16 cellular contexts compared by ENCODE assay signal in genomic region chr2:25816249-25816648, GRCh38.
DNase-seq lines count a peak whose midpoint lies in the region; ATAC-seq and TF ChIP-seq lines count a peak whose summit lies in the region.
"Had no signal": no experiment of that assay in that cellular context is flagged by ENCODE, and none has a peak within 500 bp of the region (broad histone marks: within the 10 kb centered on the region; RNA-seq: fewer than 3 reads in every experiment).

No MANE protein-coding gene starts in this region.

- H3F3A ChIP-seq in smooth muscle cell (ENCODE audit: low read depth), result no peaks in the 10 kb centered on the region

- H3K9me3 Mint-ChIP-seq in activated CD4-positive, alpha-beta T cell treated with anti-CD3 and anti-CD28 coated beads, Interleukin-2, amount 10 ng/mL, durations not matched to agents 24 days and 14 days, result no peaks in the 10 kb centered on the region
- H3K9me3 Mint-ChIP-seq in CD8-positive, alpha-beta T cell, result no peaks in the 10 kb centered on the region
- peaks cover 8% of the 10 kb centered on the region for H3K9me3 Mint-ChIP-seq in WTC11
- H3K9me3 Mint-ChIP-seq in endodermal cell, result no peaks in the 10 kb centered on the region
- H3K9me3 Mint-ChIP-seq: CD14-positive monocyte had no signal

- ATAC-seq in CD8-positive, alpha-beta T cell, result peak; percentile 40
- no peak for ATAC-seq in WTC11

- intact Hi-C loops in activated CD4-positive, alpha-beta T cell treated with anti-CD3 and anti-CD28 coated beads, Interleukin-2, amount 10 ng/mL, durations not matched to agents 24 days and 14 days (cut with micrococcal nuclease), result loop anchor here (2.0 kb wide), 1 partner anchor 21 kb away; no protein-coding TSS in a partner anchor
- intact Hi-C loops in CD8-positive, alpha-beta T cell (cut with DNase I, micrococcal nuclease), result no loop called here
- intact Hi-C loops in tibial artery (cut with DNase I; ENCODE audit: low total_unique reads), result no loop called here

- H3K9ac ChIP-seq in endodermal cell (ENCODE audit: extremely low read depth, low read length, poor library complexity, severe bottlenecking) (no peak overlapping the region), smooth muscle cell (ENCODE audit: low read depth) (no peak overlapping the region)

- DNase-seq in activated CD4-positive, alpha-beta T cell treated with anti-CD3 and anti-CD28 coated beads, Interleukin-2, amount 10 ng/mL, durations not matched to agents 24 days and 14 days, result peak; percentile 23
- no peak for DNase-seq in activated CD4-positive, alpha-beta T cell treated with anti-CD3 and anti-CD28 coated beads, Interleukin-2, amount 50 U/mL, for 4 hours
- DNase-seq in CD8-positive, alpha-beta T cell, result no peak
- DNase-seq in WTC11 (ENCODE audit: low spot score), result no peak
- DNase-seq in endodermal cell, result no peak
- no peak for DNase-seq in tibial artery
- no peak for DNase-seq in smooth muscle cell (lab: John Stamatoyannopoulos, UW; ENCODE audit: unreplicated experiment)
- DNase-seq in COLO668 (lab: John Stamatoyannopoulos, UW; ENCODE audit: unreplicated experiment), result no peak
- DNase-seq: DMS79 treated with DMSO at 0.1 percent for 48 hours, MG63, NCI-H1105 treated with DMSO at 0.1 percent for 48 hours, NCI-H187 treated with DMSO at 0.1 percent for 48 hours, NCI-H446, NCI-H748 treated with DMSO at 0.1 percent for 48 hours, PC-9 had no signal

- peaks cover 28% of the 10 kb centered on the region for H3K36me3 Mint-ChIP-seq in activated CD4-positive, alpha-beta T cell treated with anti-CD3 and anti-CD28 coated beads, Interleukin-2, amount 10 ng/mL, durations not matched to agents 24 days and 14 days (ENCODE audit: low read depth)
- peaks cover 9% of the 10 kb centered on the region for H3K36me3 Mint-ChIP-seq in CD8-positive, alpha-beta T cell
- peaks cover 9% of the 10 kb centered on the region for H3K36me3 Mint-ChIP-seq in WTC11
- peaks cover 16% of the 10 kb centered on the region for H3K36me3 Mint-ChIP-seq in endodermal cell (ENCODE audit: low read depth)

- no peak overlapping the region for H3K4me3 ChIP-seq in CD8-positive, alpha-beta T cell (ENCODE audit: low read depth, low read length)
- H3K4me3 ChIP-seq in endodermal cell (ENCODE audit: low read length), result no peak overlapping the region
- no peak overlapping the region for H3K4me3 ChIP-seq in tibial artery
- H3K4me3 ChIP-seq in smooth muscle cell, result no peak overlapping the region
- H3K4me3 ChIP-seq: MG63, PC-9 had no signal

- H3K4me2 ChIP-seq in smooth muscle cell, result no peak overlapping the region
- H3K4me2 ChIP-seq: PC-9 had no signal

- H3K4me1 ChIP-seq in CD8-positive, alpha-beta T cell (ENCODE audit: insufficient read depth, low read length), result peaks cover 17% of the 10 kb centered on the region
- H3K4me1 ChIP-seq in endodermal cell (ENCODE audit: control insufficient read depth, insufficient read depth, low read length) (no peaks in the 10 kb centered on the region), tibial artery (peaks cover 0 to 5% (median 2%) of the 10 kb centered on the region in 4 donors), smooth muscle cell (ENCODE audit: low read depth) (no peaks in the 10 kb centered on the region)

- no peaks in the 10 kb centered on the region for H3K36me3 ChIP-seq in CD8-positive, alpha-beta T cell (ENCODE audit: insufficient read depth, low read length)
- H3K36me3 ChIP-seq in endodermal cell (ENCODE audit: control insufficient read depth, insufficient read depth, low read length), result no peaks in the 10 kb centered on the region
- H3K36me3 ChIP-seq in tibial artery, result no peaks in the 10 kb centered on the region
- H3K36me3 ChIP-seq in smooth muscle cell (ENCODE audit: low read depth), result no peaks in the 10 kb centered on the region
- H3K36me3 ChIP-seq: MG63 had no signal

- no peak for TF ChIP-seq CTCF in CD8-positive, alpha-beta T cell (IDR thresholded peaks at IDR 0.05)
- TF ChIP-seq CTCF in WTC11 (IDR thresholded peaks at IDR 0.05), result no peak
- no peak for TF ChIP-seq CTCF in endodermal cell (conservative IDR thresholded peaks at IDR 0.05)
- TF ChIP-seq CTCF in tibial artery (IDR thresholded peaks at IDR 0.05), result no peak
- TF ChIP-seq CTCF in smooth muscle cell (IDR thresholded peaks at IDR 0.05; ENCODE audit: borderline replicate concordance, insufficient read depth, poor library complexity, severe bottlenecking), result no peak

- H3K27ac ChIP-seq in CD8-positive, alpha-beta T cell (ENCODE audit: low read depth, low read length), result no peak overlapping the region
- H3K27ac ChIP-seq in endodermal cell (ENCODE audit: low read depth, low read length), result no peak overlapping the region
- H3K27ac ChIP-seq in tibial artery, result no peak overlapping the region
- H3K27ac ChIP-seq in smooth muscle cell (ENCODE audit: low read depth), result no peak overlapping the region
- H3K27ac ChIP-seq: PC-9 had no signal

- H2AFZ ChIP-seq in smooth muscle cell (ENCODE audit: low read depth), result no peak overlapping the region
- H2AFZ ChIP-seq: PC-9 had no signal

- H3K27me3 ChIP-seq in CD8-positive, alpha-beta T cell (ENCODE audit: insufficient read depth, low read length), result no peaks in the 10 kb centered on the region
- H3K27me3 ChIP-seq in endodermal cell (ENCODE audit: control insufficient read depth, insufficient read depth, low read length, poor library complexity, severe bottlenecking) (no peaks in the 10 kb centered on the region), tibial artery (no peaks in the 10 kb centered on the region), smooth muscle cell (ENCODE audit: low read depth) (no peaks in the 10 kb centered on the region)
- H3K27me3 ChIP-seq: MG63 had no signal

- POLR2A ChIA-PET in CD8-positive, alpha-beta T cell (lab: Charles Lee), result no interaction called here
- POLR2A ChIA-PET in WTC11 (lab: Charles Lee), result no interaction called here

- peak overlapping the region; percentile 16 for H3K4me3 Mint-ChIP-seq in activated CD4-positive, alpha-beta T cell treated with anti-CD3 and anti-CD28 coated beads, Interleukin-2, amount 10 ng/mL, durations not matched to agents 24 days and 14 days
- H3K4me3 Mint-ChIP-seq in CD8-positive, alpha-beta T cell, result no peak overlapping the region
- no peak overlapping the region for H3K4me3 Mint-ChIP-seq in WTC11
- no peak overlapping the region for H3K4me3 Mint-ChIP-seq in endodermal cell
- H3K4me3 Mint-ChIP-seq: CD14-positive monocyte had no signal

- 95% methylated on average over 4 to 6 of the region's 6 CpGs for WGBS in endodermal cell (ENCODE audit: insufficient coverage in 1 of 2, insufficient read length in 1 of 2), 2 experiments
- WGBS in smooth muscle cell (ENCODE audit: low lambda C conversion rate), result 96% methylated on average over 6 of the region's 6 CpGs

- H3K9me3 ChIP-seq in CD8-positive, alpha-beta T cell (ENCODE audit: low read length), result no peaks in the 10 kb centered on the region
- H3K9me3 ChIP-seq in endodermal cell (ENCODE audit: control insufficient read depth, low read length), result peaks cover 11% of the 10 kb centered on the region
- H3K9me3 ChIP-seq in tibial artery, result no peaks in the 10 kb centered on the region
- no peaks in the 10 kb centered on the region for H3K9me3 ChIP-seq in smooth muscle cell (replicated peaks; ENCODE audit: low read depth)
- H3K9me3 ChIP-seq: MG63 had no signal

- peak overlapping the region; percentile 70 for H3K27ac Mint-ChIP-seq in activated CD4-positive, alpha-beta T cell treated with anti-CD3 and anti-CD28 coated beads, Interleukin-2, amount 10 ng/mL, durations not matched to agents 24 days and 14 days
- peak overlapping the region; percentile 15 for H3K27ac Mint-ChIP-seq in CD8-positive, alpha-beta T cell
- peak overlapping the region; percentile 20; the same call in 1 of the 2 replicates for H3K27ac Mint-ChIP-seq in WTC11
- peak overlapping the region; percentile 40 for H3K27ac Mint-ChIP-seq in endodermal cell
- H3K27ac Mint-ChIP-seq: CD14-positive monocyte had no signal

- peaks cover 45% of the 10 kb centered on the region for H3K79me2 ChIP-seq in smooth muscle cell (ENCODE audit: low read depth)

- peaks cover 47% of the 10 kb centered on the region for H3K4me1 Mint-ChIP-seq in activated CD4-positive, alpha-beta T cell treated with anti-CD3 and anti-CD28 coated beads, Interleukin-2, amount 10 ng/mL, durations not matched to agents 24 days and 14 days
- peaks cover 58% of the 10 kb centered on the region for H3K4me1 Mint-ChIP-seq in CD8-positive, alpha-beta T cell (ENCODE audit: low read depth)
- H3K4me1 Mint-ChIP-seq in WTC11 (peaks cover 30% of the 10 kb centered on the region), endodermal cell (peaks cover 3% of the 10 kb centered on the region)

- CTCF ChIA-PET in CD8-positive, alpha-beta T cell (lab: Charles Lee), result interaction anchor here (2.0 kb wide), 1 partner anchor 36 kb away, joined by 5 read pairs; no protein-coding TSS in a partner anchor
- CTCF ChIA-PET in WTC11 (lab: Charles Lee), result interaction anchor here (0.6 to 1.5 kb wide), 2 partner anchors 35 to 644 kb away, joined by 3 to 5 read pairs; no protein-coding TSS in a partner anchor

- H3K27me3 Mint-ChIP-seq in activated CD4-positive, alpha-beta T cell treated with anti-CD3 and anti-CD28 coated beads, Interleukin-2, amount 10 ng/mL, durations not matched to agents 24 days and 14 days, result no peaks in the 10 kb centered on the region
- no peaks in the 10 kb centered on the region for H3K27me3 Mint-ChIP-seq in CD8-positive, alpha-beta T cell (ENCODE audit: low read depth)
- H3K27me3 Mint-ChIP-seq in WTC11 (ENCODE audit: low read depth) (no peaks in the 10 kb centered on the region), endodermal cell (ENCODE audit: insufficient read depth) (no peaks in the 10 kb centered on the region)

- H4K20me1 ChIP-seq in smooth muscle cell (ENCODE audit: low read depth), result peaks cover 82% of the 10 kb centered on the region

TF ChIP-seq in WTC11, 78 proteins besides CTCF, POLR2A, EP300 and RAD21:
- TF ChIP-seq ZNF121 (CRISPR knock-in tag; IDR thresholded peaks at IDR 0.05), result no peak
- no peak for TF ChIP-seq NFE2L1 (CRISPR knock-in tag; IDR thresholded peaks at IDR 0.05)
- no peak for TF ChIP-seq HMGA2 (CRISPR knock-in tag; IDR thresholded peaks at IDR 0.05)
- TF ChIP-seq NFATC4 (CRISPR knock-in tag; IDR thresholded peaks at IDR 0.05), result no peak
TF ChIP-seq in WTC11: peak in this region for 0.

Comparison
In these comparisons a context has a peak if more than half of its experiments do, and no peak if none do; other contexts are left out.
1. H3K27ac Mint-ChIP-seq: peak in every context shown above with its lines; median percentile 70 in activated CD4-positive, alpha-beta T cell treated with anti-CD3 and anti-CD28 coated beads, Interleukin-2, amount 10 ng/mL, durations not matched to agents 24 days and 14 days; 40 in endodermal cell; 20 in WTC11; 15 in CD8-positive, alpha-beta T cell.